ENCODE assay signal across 1 cellular context in the genomic region with DNA sequence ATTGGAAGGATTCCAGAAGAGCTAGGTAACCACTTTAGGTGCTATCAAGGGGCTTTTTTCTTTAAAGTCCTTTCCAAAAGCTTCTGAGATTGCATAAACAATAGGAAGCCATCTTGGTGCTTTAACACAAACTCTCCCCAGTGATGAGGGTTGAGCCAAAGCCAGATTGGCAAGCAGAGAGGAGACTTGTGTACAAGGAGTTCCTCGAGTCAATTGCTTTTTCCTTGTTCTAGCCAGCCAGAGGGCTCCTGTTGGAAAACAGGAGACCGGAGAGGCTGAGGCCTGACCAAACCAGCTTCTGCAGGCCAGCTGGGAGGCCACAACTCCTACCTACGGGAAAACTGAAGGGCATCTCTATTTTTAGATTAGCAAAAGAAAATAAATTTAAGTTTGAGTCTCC.
TF ChIP-seq lines count a peak whose summit lies in the region.

No MANE protein-coding gene starts in this region.

TF ChIP-seq in HepG2, 621 proteins besides CTCF, POLR2A, EP300 and RAD21 (continued from another document):
- TF ChIP-seq SRF (IDR thresholded peaks at IDR 0.05; ENCODE audit: low read depth, low read length) (no peak), FLYWCH1 (CRISPR knock-in tag; IDR thresholded peaks at IDR 0.05) (no peak), RORA (CRISPR knock-in tag; IDR thresholded peaks at IDR 0.05) (no peak), ZNF180 (CRISPR knock-in tag; IDR thresholded peaks at IDR 0.05; ENCODE audit: borderline replicate concordance, low read depth) (no peak), TBX3 (IDR thresholded peaks at IDR 0.05; ENCODE audit: borderline replicate concordance) (no peak)
